Comparison of ENCODE assay signal across 8 cellular contexts in genomic region chr6:43770417-43771209, GRCh38. TPM values are rescaled to one million over a fixed set of nuclear protein-coding genes. Genes with fewer than 3 reads are reported as not detected.
DNase-seq lines count a peak whose midpoint lies in the region; ATAC-seq and TF ChIP-seq lines count a peak whose summit lies in the region.

No MANE protein-coding gene starts in this region.

- DNase-seq in EH (ENCODE audit: low read depth) (peak; percentile 81), brain microvascular endothelial cell (peak; percentile 65), gastrocnemius medialis (peak; percentile 79 to 87), HPDE6-E6E7 (ENCODE audit: extremely low spot score) (no peak)
- DNase-seq in effector CD4-positive, alpha-beta T cell: no peak

- TF ChIP-seq POLR2A in gastrocnemius medialis (IDR thresholded peaks at IDR 0.05): peak; percentile 61 to 86

- H3K9me3 ChIP-seq in HUES64 (ENCODE audit: insufficient read depth, low read depth, low read length) (no peaks in the 10 kb centered on the region), SU-DHL-6 (ENCODE audit: insufficient read depth, low read length) (no peaks in the 10 kb centered on the region), iPS-15b (ENCODE audit: control insufficient read depth, insufficient read depth, low read length) (no peaks in the 10 kb centered on the region), gastrocnemius medialis (no peaks in the 10 kb centered on the region)

- no peaks in the 10 kb centered on the region for H3K9me2 ChIP-seq in SU-DHL-6 (replicated peaks; ENCODE audit: insufficient read depth, low read length)

- under 1% methylated on average over 83 of the region's 84 CpGs for WGBS in HUES64

- no peaks in the 10 kb centered on the region for H4K20me1 ChIP-seq in SU-DHL-6 (ENCODE audit: low read depth, low read length)

- H3K27ac ChIP-seq in HUES64 (ENCODE audit: low read depth, low read length) (no peak overlapping the region), SU-DHL-6 (ENCODE audit: low read depth, low read length) (peak overlapping the region; percentile 85), brain microvascular endothelial cell (peak overlapping the region; percentile 81), gastrocnemius medialis (peak overlapping the region; percentile 94 to 100 (median 98))

- H3F3A ChIP-seq in SU-DHL-6 (ENCODE audit: insufficient read depth): peaks cover 7% of the 10 kb centered on the region; the same call in 1 of the 2 replicates

- in situ Hi-C loops in brain microvascular endothelial cell (cut with HindIII; ENCODE audit: low pct_ligation_motif_present, low sequenced_read_pairs) (no loop called here), gastrocnemius medialis (cut with MboI; ENCODE audit: low sequenced_read_pairs in 4 of 4) (loop anchor here in 1 of 4 donors (5.0 kb wide), 1 partner anchor 37 kb away; no protein-coding TSS in a partner anchor)

- TF ChIP-seq CTCF in SU-DHL-6 (IDR thresholded peaks at IDR 0.05; ENCODE audit: insufficient read depth, low read length, poor library complexity, severe bottlenecking): no peak
- no peak for TF ChIP-seq CTCF in brain microvascular endothelial cell (IDR thresholded peaks at IDR 0.05; ENCODE audit: low read depth, low read length, missing control alignments)
- TF ChIP-seq CTCF in gastrocnemius medialis (IDR thresholded peaks at IDR 0.05 in 4 of 5, conservative IDR thresholded peaks at IDR 0.05 in 1 of 5): no peak

- peak overlapping the region; percentile 6 for H2AFZ ChIP-seq in SU-DHL-6 (ENCODE audit: low read depth, low read length, severe bottlenecking)

- H3K9ac ChIP-seq in HUES64 (ENCODE audit: low read depth, low read length): peak overlapping the region; percentile 93
- peak overlapping the region; percentile 90 for H3K9ac ChIP-seq in SU-DHL-6 (ENCODE audit: low read length)
- peak overlapping the region; percentile 70 for H3K9ac ChIP-seq in iPS-15b (ENCODE audit: low read depth, low read length)

- peaks cover 51% of the 10 kb centered on the region for H3K79me2 ChIP-seq in SU-DHL-6 (ENCODE audit: insufficient read depth, low read length)

- 0 out of 2 replicates have a peak, but pooled peaks cover 3% of the 10 kb centered on the region for H3K36me3 ChIP-seq in HUES64 (ENCODE audit: insufficient read depth, low read length)
- H3K36me3 ChIP-seq in SU-DHL-6 (ENCODE audit: low read length): no peaks in the 10 kb centered on the region
- no peaks in the 10 kb centered on the region for H3K36me3 ChIP-seq in brain microvascular endothelial cell (replicated peaks)
- no peaks in the 10 kb centered on the region for H3K36me3 ChIP-seq in iPS-15b (ENCODE audit: control insufficient read depth, insufficient read depth, low read length)
- H3K36me3 ChIP-seq in gastrocnemius medialis: no peaks in the 10 kb centered on the region

- H3K27me3 ChIP-seq in HUES64 (ENCODE audit: insufficient read depth, low read length) (0 out of 2 replicates have a peak, but pooled peaks cover 7% of the 10 kb centered on the region), SU-DHL-6 (ENCODE audit: low read length) (no peaks in the 10 kb centered on the region), brain microvascular endothelial cell (replicated peaks) (no peaks in the 10 kb centered on the region), iPS-15b (ENCODE audit: control insufficient read depth, insufficient read depth, low read length) (peaks cover 11% of the 10 kb centered on the region), gastrocnemius medialis (no peaks in the 10 kb centered on the region)

- H3K4me1 ChIP-seq in HUES64 (ENCODE audit: insufficient read depth, low read length) (peaks cover 33% of the 10 kb centered on the region), iPS-15b (ENCODE audit: control insufficient read depth, insufficient read depth, low read length) (peaks cover 32% of the 10 kb centered on the region), gastrocnemius medialis (peaks cover 13 to 28% of the 10 kb centered on the region in 2 donors)

- peak overlapping the region; percentile 82 for H3K4me3 ChIP-seq in HUES64 (ENCODE audit: low read length)
- H3K4me3 ChIP-seq in SU-DHL-6 (ENCODE audit: insufficient read depth, low read length, poor library complexity, severe bottlenecking): peak overlapping the region; percentile 79
- H3K4me3 ChIP-seq in brain microvascular endothelial cell (ENCODE audit: low read depth, low read length): peak overlapping the region; percentile 97
- peak overlapping the region; percentile 71 for H3K4me3 ChIP-seq in iPS-15b (ENCODE audit: low read depth, low read length)
- H3K4me3 ChIP-seq in gastrocnemius medialis: peak overlapping the region; percentile 74 to 91 (median 85)

- H3K4me2 ChIP-seq in SU-DHL-6 (ENCODE audit: low read depth, low read length, poor library complexity, severe bottlenecking): peak overlapping the region; percentile 77

- intact Hi-C loops in gastrocnemius medialis (cut with DNase I; ENCODE audit: low total_unique reads): loop anchor here (1.0 to 5.0 kb wide), 4 partner anchors 102 to 477 kb away; partner anchors contain the start of genes HSP90AB1 and SLC29A1

- ATAC-seq in gastrocnemius medialis: peak; percentile 7 to 15

RNA-seq across cellular contexts. Expression of gene VEGFA, which starts 0.6 kb away (rescaled TPM):
- polyA plus RNA-seq in HUES64 (2013, experiment 1 of 2): 16.1 TPM
- 24.3 TPM for polyA plus RNA-seq in HUES64 (2013, experiment 2 of 2)
- total RNA-seq in gastrocnemius medialis: 100 to 1,000 TPM in 3 of 4 donors, 10 to 100 TPM in 1; 66.4 to 195 (median 149) TPM

Comparison
In these comparisons a context has a peak if more than half of its experiments do, and no peak if none do; other contexts are left out.
1. DNase-seq: peak in EH (single experiment), brain microvascular endothelial cell (single experiment) and gastrocnemius medialis (2 of 2); none in HPDE6-E6E7 (single experiment) and effector CD4-positive, alpha-beta T cell (single experiment).
2. Peak in every context shown above with its lines, with median percentiles within 50 percentile points of each other: H3K4me3 ChIP-seq and H3K9ac ChIP-seq.